ENCODE assay signal across 8 cellular contexts in the genomic region with DNA sequence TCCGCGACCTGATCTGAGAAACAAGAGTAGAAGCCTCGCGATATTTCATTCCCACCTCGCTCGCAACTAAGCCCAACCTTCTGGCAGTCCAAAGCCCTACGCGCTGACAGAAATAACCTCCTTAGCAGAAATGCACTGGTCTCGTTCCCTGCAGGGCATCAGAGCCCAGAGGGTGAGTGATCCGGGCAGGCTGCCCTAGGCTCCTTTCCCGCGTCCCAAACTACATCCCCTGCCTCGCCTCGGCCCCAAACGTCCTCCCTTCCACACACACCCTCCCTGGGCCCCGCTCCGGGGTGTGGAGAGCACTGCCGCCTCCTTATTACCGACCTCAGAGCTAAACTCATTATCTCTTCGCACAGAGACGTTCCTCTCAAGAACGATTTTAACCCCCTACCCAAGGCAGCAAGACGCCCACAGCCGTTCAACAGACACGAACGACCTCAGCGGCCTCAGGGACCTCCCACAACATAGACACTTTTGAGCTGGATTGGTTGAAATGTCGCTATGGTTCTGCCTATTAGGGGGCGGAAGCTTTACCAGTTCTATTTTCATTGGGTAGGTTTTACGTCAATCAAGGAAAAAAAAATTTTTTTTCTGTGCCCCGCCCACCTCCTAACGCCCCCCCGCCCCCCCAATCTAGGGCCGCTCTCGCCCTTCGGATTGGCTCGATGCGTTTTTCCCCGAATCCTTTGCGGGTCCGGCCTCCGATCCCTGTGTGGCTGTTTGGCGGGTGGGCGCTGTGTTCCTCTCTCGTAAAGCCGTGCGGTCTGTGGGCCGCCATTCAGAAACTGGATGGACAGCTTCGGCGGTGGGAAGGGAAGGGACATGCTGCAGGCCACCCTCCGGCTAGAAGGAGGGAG. TPM values are rescaled to one million over a fixed set of nuclear protein-coding genes. Genes with fewer than 3 reads are reported as not detected.
DNase-seq lines count a peak whose midpoint lies in the region; ATAC-seq, FAIRE-seq and TF ChIP-seq lines count a peak whose summit lies in the region.

A gene (minus strand): TSS at position 439 of the 860 bp plus-strand sequence. CDS start 95 bp downstream, at position 344.

- no peak for TF ChIP-seq CTCF in BJ (IDR thresholded peaks at IDR 0.05; ENCODE audit: insufficient read depth, low read depth, low read length)

- no peaks in the 10 kb centered on the region for H3K27me3 ChIP-seq in BJ (ENCODE audit: control insufficient read depth, insufficient read depth, low read length)

- H3K4me3 ChIP-seq in BJ (ENCODE audit: low read depth, low read length) = peak within 1 kb of the TSS; percentile 88

- CTCF ChIA-PET in BJ (lab: Yijun Ruan, JAX) = interaction anchor here (0.6 to 1.9 kb wide), 3 partner anchors 21 to 1298 kb away, joined by 3 to 5 read pairs (median 3); a partner anchor contains a TSS

- no peaks in the 10 kb centered on the region for H3K36me3 ChIP-seq in BJ (ENCODE audit: control insufficient read depth, insufficient read depth, low read length)

- ATAC-seq in HG03457 (IDR thresholded peaks at IDR 0.05; ENCODE audit: unreplicated experiment) = peak; percentile 92

- FAIRE-seq in colon (lab: Jason Lieb, UNC) = peak; percentile 80

- POLR2A ChIA-PET in BJ (lab: Charles Lee) = interaction anchor here (0.6 kb wide), 3 partner anchors 37 to 1719 kb away, joined by 4 to 8 read pairs (median 7); no protein-coding TSS in a partner anchor

- DNase-seq in BJ (ENCODE audit: low read depth) (peak; percentile 65), GM19240 (ENCODE audit: insufficient read length, low spot score) (peak; percentile 48), NCI-H524 treated with DMSO at 0.1 percent for 48 hours (lab: John Stamatoyannopoulos, UW) (peak; percentile 90), kidney tubule cell (ENCODE audit: low spot score) (peak; percentile 95)
- DNase-seq in activated CD4-positive, alpha-beta T cell treated with anti-CD3 and anti-CD28 coated beads for 4 hours = peak; percentile 85 to 89
- peak; percentile 62 to 82 (median 74) for DNase-seq in stimulated activated CD4-positive, alpha-beta T cell treated with anti-CD3 and anti-CD28 coated beads, Interleukin-1b, Interleukin-23, amount 100 ng/mL, for 24 hours (ENCODE audit: low read depth in 4 of 4, low spot score in 1 of 4)

RNA-seq across cellular contexts. Expression of the gene that starts here (rescaled TPM):
- 2.2 and 9.3 TPM in 2 replicates for polyA plus RNA-seq in BJ (2011; rRNA removed)
- polyA minus RNA-seq in BJ (2011; rRNA and poly(A)+ RNA removed) = 0.38 and 1.5 TPM in 2 replicates

Comparison
In these comparisons a context has a peak if more than half of its experiments do, and no peak if none do; other contexts are left out.
1. Peak in every context shown above with its lines: DNase-seq, ATAC-seq and H3K4me3 ChIP-seq.